In the genomic region with DNA sequence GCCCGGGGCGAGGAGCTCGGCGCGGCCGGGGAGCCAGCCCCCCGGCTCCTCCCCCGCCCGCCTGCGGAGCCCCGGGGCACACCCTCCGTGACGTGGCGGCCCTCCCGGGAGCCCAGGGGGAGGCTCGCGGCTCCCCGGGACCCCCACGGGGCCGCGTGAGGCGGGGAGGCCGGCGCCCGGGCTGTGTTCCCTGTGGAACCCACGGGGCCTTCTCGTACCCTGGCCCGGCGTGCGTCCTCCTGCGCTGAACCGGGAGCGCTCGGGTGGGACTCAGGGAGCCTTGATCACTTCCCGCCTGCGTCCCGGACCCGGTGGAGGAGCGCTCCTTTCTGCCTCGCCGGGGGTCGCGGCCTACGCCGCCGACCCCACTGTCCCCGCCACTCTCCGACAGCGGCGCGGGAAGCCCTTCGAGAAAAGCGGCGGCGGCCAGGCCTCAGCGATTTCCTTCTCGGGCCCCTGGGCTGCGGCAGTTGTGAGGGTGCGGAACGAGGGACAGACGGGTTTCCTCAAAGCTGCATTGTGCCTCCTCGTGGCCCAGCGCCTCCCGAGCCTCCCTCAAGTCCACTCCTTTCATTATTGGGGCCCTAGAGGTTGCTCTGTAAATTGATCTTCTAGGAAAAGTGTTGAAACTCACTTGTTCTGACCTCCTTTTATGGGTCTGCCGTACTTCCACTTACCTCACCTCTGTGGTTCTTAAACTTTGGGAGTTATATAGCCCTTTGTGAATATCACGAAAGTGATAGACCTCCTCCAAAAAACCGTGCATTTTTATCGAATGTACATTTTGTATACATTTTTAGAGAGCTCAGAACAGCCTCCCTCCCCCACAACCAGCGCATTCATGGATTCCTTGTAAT, we compare ENCODE assay signal across 8 cellular contexts. TPM values are rescaled to one million over a fixed set of nuclear protein-coding genes. Genes with fewer than 3 reads are reported as not detected.
DNase-seq lines count a peak whose midpoint lies in the region; ATAC-seq, FAIRE-seq and TF ChIP-seq lines count a peak whose summit lies in the region.

No MANE protein-coding gene starts in this region.

- no peaks in the 10 kb centered on the region for H3K9me3 Mint-ChIP-seq in activated T-helper 1 cell treated with anti-CD3 and anti-CD28 coated beads, Interleukin-12 subunit alpha, Interleukin-12 subunit beta, Interleukin-2, Interleukin-4 antibody, amounts not matched to agents 30 ng/mL and 10 ng/mL and 1 ng/mL, durations not matched to agents 14 hours and 24 hours and 36 hours
- H3K9me3 Mint-ChIP-seq in natural killer cell treated with Interleukin-12 subunit alpha and Interleukin-12 subunit beta and Interleukin-15 and Interleukin-18, amount 100 ng/mL, for 72 hours: no peaks in the 10 kb centered on the region

- POLR2A ChIA-PET in OCI-LY7 (lab: Charles Lee): interaction anchor here (1.7 kb wide), 1 partner anchor 16 kb away, joined by 7 read pairs; no protein-coding TSS in a partner anchor

- peaks cover 25% of the 10 kb centered on the region for H3K36me3 Mint-ChIP-seq in activated T-helper 1 cell treated with anti-CD3 and anti-CD28 coated beads, Interleukin-12 subunit alpha, Interleukin-12 subunit beta, Interleukin-2, Interleukin-4 antibody, amounts not matched to agents 30 ng/mL and 10 ng/mL and 1 ng/mL, durations not matched to agents 14 hours and 24 hours and 36 hours (ENCODE audit: low read depth)
- peaks cover 19% of the 10 kb centered on the region for H3K36me3 Mint-ChIP-seq in natural killer cell treated with Interleukin-12 subunit alpha and Interleukin-12 subunit beta and Interleukin-15 and Interleukin-18, amount 100 ng/mL, for 72 hours

- no peaks in the 10 kb centered on the region for H4K20me1 ChIP-seq in OCI-LY7 (ENCODE audit: insufficient read depth, low read length)

- peak overlapping the region; percentile 90; the same call in 1 of the 2 replicates for H2AFZ ChIP-seq in OCI-LY7 (ENCODE audit: low read length)

- H3K4me1 ChIP-seq in OCI-LY7 (ENCODE audit: insufficient read depth, low read length, poor library complexity, severe bottlenecking): peaks cover 16% of the 10 kb centered on the region

- peaks cover 52% of the 10 kb centered on the region for H3K4me1 Mint-ChIP-seq in activated T-helper 1 cell treated with anti-CD3 and anti-CD28 coated beads, Interleukin-12 subunit alpha, Interleukin-12 subunit beta, Interleukin-2, Interleukin-4 antibody, amounts not matched to agents 30 ng/mL and 10 ng/mL and 1 ng/mL, durations not matched to agents 14 hours and 24 hours and 36 hours (ENCODE audit: low read depth)
- peaks cover 39 to 41% of the 10 kb centered on the region in 2 donors for H3K4me1 Mint-ChIP-seq in natural killer cell treated with Interleukin-12 subunit alpha and Interleukin-12 subunit beta and Interleukin-15 and Interleukin-18, amount 100 ng/mL, for 72 hours (ENCODE audit: low read depth in 2 of 2)

- TF ChIP-seq CTCF in D721Med (IDR thresholded peaks at IDR 0.05; ENCODE audit: insufficient read depth, missing control alignments) (peak; percentile 32), OCI-LY7 (conservative IDR thresholded peaks at IDR 0.05; ENCODE audit: low read length) (peak; percentile 63), fibroblast of mammary gland (conservative IDR thresholded peaks at IDR 0.05; ENCODE audit: control insufficient read depth, insufficient read depth, low read depth, low read length) (peak; percentile 36)

- H3K79me2 ChIP-seq in OCI-LY7 (ENCODE audit: insufficient read depth, low read depth, low read length): peaks cover 25% of the 10 kb centered on the region; the same call in 1 of the 2 replicates

- peak overlapping the region; percentile 91 for H3K4me3 Mint-ChIP-seq in activated T-helper 1 cell treated with anti-CD3 and anti-CD28 coated beads, Interleukin-12 subunit alpha, Interleukin-12 subunit beta, Interleukin-2, Interleukin-4 antibody, amounts not matched to agents 30 ng/mL and 10 ng/mL and 1 ng/mL, durations not matched to agents 14 hours and 24 hours and 36 hours
- H3K4me3 Mint-ChIP-seq in natural killer cell treated with Interleukin-12 subunit alpha and Interleukin-12 subunit beta and Interleukin-15 and Interleukin-18, amount 100 ng/mL, for 72 hours: peak overlapping the region; percentile 99

- no peaks in the 10 kb centered on the region for H3K9me2 ChIP-seq in OCI-LY7 (ENCODE audit: insufficient read depth, low read length)

- peak overlapping the region; percentile 96 for H3K27ac Mint-ChIP-seq in activated T-helper 1 cell treated with anti-CD3 and anti-CD28 coated beads, Interleukin-12 subunit alpha, Interleukin-12 subunit beta, Interleukin-2, Interleukin-4 antibody, amounts not matched to agents 30 ng/mL and 10 ng/mL and 1 ng/mL, durations not matched to agents 14 hours and 24 hours and 36 hours
- peak overlapping the region; percentile 97 for H3K27ac Mint-ChIP-seq in natural killer cell treated with Interleukin-12 subunit alpha and Interleukin-12 subunit beta and Interleukin-15 and Interleukin-18, amount 100 ng/mL, for 72 hours

- H3K27me3 Mint-ChIP-seq in activated T-helper 1 cell treated with anti-CD3 and anti-CD28 coated beads, Interleukin-12 subunit alpha, Interleukin-12 subunit beta, Interleukin-2, Interleukin-4 antibody, amounts not matched to agents 30 ng/mL and 10 ng/mL and 1 ng/mL, durations not matched to agents 14 hours and 24 hours and 36 hours (ENCODE audit: insufficient read depth): no peaks in the 10 kb centered on the region
- H3K27me3 Mint-ChIP-seq in natural killer cell treated with Interleukin-12 subunit alpha and Interleukin-12 subunit beta and Interleukin-15 and Interleukin-18, amount 100 ng/mL, for 72 hours: no peaks in the 10 kb centered on the region

- no peak for FAIRE-seq in D721Med (lab: Jason Lieb, UNC)

- intact Hi-C loops in OCI-LY7 (cut with micrococcal nuclease; ENCODE audit: unreplicated experiment): loop anchor here (1.0 to 5.0 kb wide), 4 partner anchors 20 to 139 kb away; a partner anchor contains a TSS
- intact Hi-C loops in activated T-helper 1 cell treated with anti-CD3 and anti-CD28 coated beads, Interleukin-12 subunit alpha, Interleukin-12 subunit beta, Interleukin-2, Interleukin-4 antibody, amounts not matched to agents 30 ng/mL and 10 ng/mL and 1 ng/mL, durations not matched to agents 14 hours and 24 hours and 36 hours (cut with micrococcal nuclease): loop anchor here (1.0 to 10.0 kb wide), 11 partner anchors 17 to 824 kb away; a partner anchor contains a TSS

- CTCF ChIA-PET in OCI-LY7 (lab: Charles Lee; ENCODE audit: unreplicated experiment): no interaction called here

- H3K9me3 ChIP-seq in OCI-LY7 (ENCODE audit: low read length): no peaks in the 10 kb centered on the region

- peak overlapping the region; percentile 92 for H3K4me3 ChIP-seq in OCI-LY7 (ENCODE audit: low read depth, low read length, poor library complexity, severe bottlenecking)
- H3K4me3 ChIP-seq in fibroblast of mammary gland (ENCODE audit: control insufficient read depth, low read depth, low read length): peak overlapping the region; percentile 71

- H3K27ac ChIP-seq in OCI-LY7 (ENCODE audit: low read depth, low read length, poor library complexity, severe bottlenecking): peak overlapping the region; percentile 82

- H3K4me2 ChIP-seq in OCI-LY7 (ENCODE audit: low read length): peak overlapping the region; percentile 99

- H3K36me3 ChIP-seq in OCI-LY7 (ENCODE audit: insufficient read depth, low read length): peaks cover 32% of the 10 kb centered on the region

- no TSS peak for BruUV-seq in OCI-LY7 (replicated peaks; lab: Mats Ljungman, UMichigan)

- DNase-seq in D721Med (ENCODE audit: insufficient read length, low spot score) (peak; percentile 60), HPDE6-E6E7 (ENCODE audit: extremely low spot score) (peak; percentile 86), OCI-LY7 (ENCODE audit: low spot score) (peak; percentile 84), fibroblast of mammary gland (ENCODE audit: low read depth) (peak; percentile 83)
- DNase-seq in activated T-helper 1 cell treated with anti-CD3 and anti-CD28 coated beads, Interleukin-12 subunit alpha, Interleukin-12 subunit beta, Interleukin-2, Interleukin-4 antibody, amounts not matched to agents 30 ng/mL and 10 ng/mL and 1 ng/mL, durations not matched to agents 14 hours and 24 hours and 36 hours (ENCODE audit: low spot score): peak; percentile 78
- DNase-seq in natural killer cell treated with Interleukin-12 subunit alpha and Interleukin-12 subunit beta and Interleukin-15 and Interleukin-18, amount 100 ng/mL, for 72 hours (ENCODE audit: low spot score): peak; percentile 85
- DNase-seq in stimulated activated naive CD4-positive, alpha-beta T cell treated with Interleukin-2 at 50 U/mL for 16 hours (lab: John Stamatoyannopoulos, UW): peak; percentile 80

- peak; percentile 66 for ATAC-seq in GM19467 (IDR thresholded peaks at IDR 0.05; ENCODE audit: unreplicated experiment)
- peak; percentile 95 to 96 for ATAC-seq in natural killer cell treated with Interleukin-12 subunit alpha and Interleukin-12 subunit beta and Interleukin-15 and Interleukin-18, amount 100 ng/mL, for 72 hours

RNA-seq across cellular contexts. Expression of a gene that starts 0.6 kb away (rescaled TPM):
- total RNA-seq in OCI-LY7 (2014; rRNA removed; shearing (Covaris generic)): 65.6 and 92.2 TPM in 2 replicates
- 67.3 and 68.6 TPM in 2 replicates for total RNA-seq in OCI-LY7 (2022)
- total RNA-seq in activated T-helper 1 cell treated with anti-CD3 and anti-CD28 coated beads, Interleukin-12 subunit alpha, Interleukin-12 subunit beta, Interleukin-2, Interleukin-4 antibody, amounts not matched to agents 30 ng/mL and 10 ng/mL and 1 ng/mL, durations not matched to agents 14 hours and 24 hours and 36 hours: 70.9 and 75.2 TPM in 2 replicates
- total RNA-seq in natural killer cell treated with Interleukin-12 subunit alpha and Interleukin-12 subunit beta and Interleukin-15 and Interleukin-18, amount 100 ng/mL, for 72 hours: 10 to 100 TPM; 65.8 to 89.4 TPM

RNA-seq across cellular contexts. Expression of a gene that starts 19.6 kb away (rescaled TPM):
- 25.0 and 41.9 TPM in 2 replicates for total RNA-seq in OCI-LY7 (2014; rRNA removed; shearing (Covaris generic))
- 23.0 and 25.5 TPM in 2 replicates for total RNA-seq in OCI-LY7 (2022)
- total RNA-seq in activated T-helper 1 cell treated with anti-CD3 and anti-CD28 coated beads, Interleukin-12 subunit alpha, Interleukin-12 subunit beta, Interleukin-2, Interleukin-4 antibody, amounts not matched to agents 30 ng/mL and 10 ng/mL and 1 ng/mL, durations not matched to agents 14 hours and 24 hours and 36 hours: 28.0 and 29.7 TPM in 2 replicates
- total RNA-seq in natural killer cell treated with Interleukin-12 subunit alpha and Interleukin-12 subunit beta and Interleukin-15 and Interleukin-18, amount 100 ng/mL, for 72 hours: 10 to 100 TPM; 21.0 to 29.5 TPM

RNA-seq across cellular contexts. Expression of a gene that starts 19.6 kb away (rescaled TPM):
- total RNA-seq in OCI-LY7 (2014; rRNA removed; shearing (Covaris generic)): 0.10 and 1.9 TPM in 2 replicates
- total RNA-seq in OCI-LY7 (2022): 2.6 and 4.4 TPM in 2 replicates
- total RNA-seq in activated T-helper 1 cell treated with anti-CD3 and anti-CD28 coated beads, Interleukin-12 subunit alpha, Interleukin-12 subunit beta, Interleukin-2, Interleukin-4 antibody, amounts not matched to agents 30 ng/mL and 10 ng/mL and 1 ng/mL, durations not matched to agents 14 hours and 24 hours and 36 hours: 0.96 and 1.0 TPM in 2 replicates
- total RNA-seq in natural killer cell treated with Interleukin-12 subunit alpha and Interleukin-12 subunit beta and Interleukin-15 and Interleukin-18, amount 100 ng/mL, for 72 hours: 1 to 10 TPM in 1 of 2 donors, under 1 TPM in 1; 0.45 to 1.9 TPM

Comparison
In these comparisons a context has a peak if more than half of its experiments do, and no peak if none do; other contexts are left out.
1. Peak in every context shown above with its lines: DNase-seq, ATAC-seq, H3K4me3 ChIP-seq and H3K27ac ChIP-seq.